In genomic region chr4:143768007-143768591, GRCh38 we compare ENCODE assay signal across 1 cellular context.
TF ChIP-seq lines count a peak whose summit lies in the region.

No MANE protein-coding gene starts in this region.

TF ChIP-seq in liver, 16 proteins besides CTCF, POLR2A, EP300 and RAD21:
- TF ChIP-seq REST (IDR thresholded peaks at IDR 0.05), result no peak
- TF ChIP-seq NR2F2 (IDR thresholded peaks at IDR 0.05), result peak; percentile 29
- no peak for TF ChIP-seq RXRA (IDR thresholded peaks at IDR 0.05)
